In genomic region chr17:59771093-59771492, GRCh38 we compare ENCODE assay signal across 16 cellular contexts.
DNase-seq lines count a peak whose midpoint lies in the region; ATAC-seq and TF ChIP-seq lines count a peak whose summit lies in the region.
"Had no signal": no experiment of that assay in that cellular context is flagged by ENCODE, and none has a peak within 500 bp of the region (broad histone marks: within the 10 kb centered on the region; RNA-seq: fewer than 3 reads in every experiment).

No MANE protein-coding gene starts in this region.

- H3K27ac ChIP-seq in Panc1 (ENCODE audit: low read length) (peak overlapping the region; percentile 89), epithelial cell of prostate (peak overlapping the region; percentile 89), subcutaneous abdominal adipose tissue (ENCODE audit: low read depth, low read length) (peak overlapping the region; percentile 6), upper lobe of right lung (no peak overlapping the region)
- H3K27ac ChIP-seq: 22Rv1 had no signal

- no TSS peak for BruUV-seq in Panc1 (replicated peaks; lab: Mats Ljungman, UMichigan)

- H3K4me1 ChIP-seq in Panc1 (ENCODE audit: control insufficient read depth, insufficient read depth, low read length) (peaks cover 19% of the 10 kb centered on the region), subcutaneous abdominal adipose tissue (ENCODE audit: control insufficient read depth in 5 of 5, insufficient read depth in 5 of 5, low read length in 5 of 5) (peaks cover 0 to 2% (median 0%) of the 10 kb centered on the region in 5 donors), upper lobe of right lung (peaks cover 8% of the 10 kb centered on the region)

- in situ Hi-C loops in Panc1 (cut with HindIII; ENCODE audit: low pct_unique_long_range_greater_than_20kb, low sequenced_read_pairs) = no loop called here

- no peak overlapping the region for H3K9ac ChIP-seq in subcutaneous abdominal adipose tissue (ENCODE audit: low read length in 5 of 5)
- H3K9ac ChIP-seq: GM23248 had no signal

- peaks cover 49% of the 10 kb centered on the region for H3K36me3 Mint-ChIP-seq in activated CD4-positive, alpha-beta T cell treated with anti-CD3 and anti-CD28 coated beads, Interleukin-2, amount 10 ng/mL, durations not matched to agents 24 days and 14 days (ENCODE audit: low read depth)
- H3K36me3 Mint-ChIP-seq in activated T-helper 17 cell treated with anti-CD3 and anti-CD28 coated beads, Interleukin-2, amount 50 U/mL, for 72 hours (ENCODE audit: low read depth) = peaks cover 65% of the 10 kb centered on the region

- ATAC-seq in Panc1 (no peak), upper lobe of right lung (no peak)
- no peak for ATAC-seq in activated T-helper 17 cell treated with anti-CD3 and anti-CD28 coated beads, Interleukin-2, amount 50 U/mL, for 72 hours (replicated peaks)

- CTCF ChIA-PET in Panc1 (lab: Charles Lee) = no interaction called here

- H3K36me3 ChIP-seq in Panc1 (ENCODE audit: control insufficient read depth, insufficient read depth, low read length) (peaks cover 22% of the 10 kb centered on the region), subcutaneous abdominal adipose tissue (ENCODE audit: control insufficient read depth in 5 of 5, insufficient read depth in 5 of 5, low read length in 5 of 5) (peaks cover 8 to 18% (median 14%) of the 10 kb centered on the region in 5 donors), upper lobe of right lung (peaks cover 27% of the 10 kb centered on the region)

- H3K27me3 Mint-ChIP-seq in activated CD4-positive, alpha-beta T cell treated with anti-CD3 and anti-CD28 coated beads, Interleukin-2, amount 10 ng/mL, durations not matched to agents 24 days and 14 days = no peaks in the 10 kb centered on the region
- no peaks in the 10 kb centered on the region for H3K27me3 Mint-ChIP-seq in activated T-helper 17 cell treated with anti-CD3 and anti-CD28 coated beads, Interleukin-2, amount 50 U/mL, for 72 hours
- H3K27me3 Mint-ChIP-seq: CD4-positive, alpha-beta T cell had no signal

- POLR2A ChIA-PET in Panc1 (lab: Charles Lee) = no interaction called here

- intact Hi-C loops in activated CD4-positive, alpha-beta T cell treated with anti-CD3 and anti-CD28 coated beads, Interleukin-2, amount 10 ng/mL, durations not matched to agents 24 days and 14 days (cut with micrococcal nuclease) = no loop called here
- intact Hi-C loops in Panc1 (cut with micrococcal nuclease; ENCODE audit: unreplicated experiment) = no loop called here
- intact Hi-C loops in upper lobe of right lung (cut with DNase I) = no loop called here

- H3K4me1 Mint-ChIP-seq in activated CD4-positive, alpha-beta T cell treated with anti-CD3 and anti-CD28 coated beads, Interleukin-2, amount 10 ng/mL, durations not matched to agents 24 days and 14 days = peaks cover 22% of the 10 kb centered on the region
- H3K4me1 Mint-ChIP-seq in activated T-helper 17 cell treated with anti-CD3 and anti-CD28 coated beads, Interleukin-2, amount 50 U/mL, for 72 hours = no peaks in the 10 kb centered on the region

- no peak overlapping the region for H3K4me3 Mint-ChIP-seq in activated CD4-positive, alpha-beta T cell treated with anti-CD3 and anti-CD28 coated beads, Interleukin-2, amount 10 ng/mL, durations not matched to agents 24 days and 14 days
- no peak overlapping the region for H3K4me3 Mint-ChIP-seq in activated T-helper 17 cell treated with anti-CD3 and anti-CD28 coated beads, Interleukin-2, amount 50 U/mL, for 72 hours
- H3K4me3 Mint-ChIP-seq: CD4-positive, alpha-beta T cell had no signal

- H3K9me3 ChIP-seq in Panc1 (ENCODE audit: control insufficient read depth, insufficient read depth, low read depth, low read length) (no peaks in the 10 kb centered on the region), subcutaneous abdominal adipose tissue (ENCODE audit: control insufficient read depth in 5 of 5, low read length in 5 of 5) (no peaks in the 10 kb centered on the region), upper lobe of right lung (no peaks in the 10 kb centered on the region)

- DNase-seq in activated CD4-positive, alpha-beta T cell treated with anti-CD3 and anti-CD28 coated beads, Interleukin-2, amount 10 ng/mL, durations not matched to agents 24 days and 14 days = peak; percentile 45
- DNase-seq in activated CD4-positive, alpha-beta T cell treated with anti-CD3 and anti-CD28 coated beads, Interleukin-2, amount 50 U/mL, for 1 hour = no peak
- DNase-seq in Panc1 (ENCODE audit: low read depth, low spot score) (no peak), epithelial cell of prostate (ENCODE audit: low read depth, low spot score) (no peak), upper lobe of right lung (no peak), GM19240 (ENCODE audit: insufficient read length, low spot score) (no peak)
- DNase-seq: ACHN; Calu3; CD4-positive, alpha-beta T cell; DMS 273 treated with DMSO at 0.1 percent for 48 hours; GM23248; H7 had no signal

- no peak overlapping the region for H3K27ac Mint-ChIP-seq in activated CD4-positive, alpha-beta T cell treated with anti-CD3 and anti-CD28 coated beads, Interleukin-2, amount 10 ng/mL, durations not matched to agents 24 days and 14 days
- no peak overlapping the region for H3K27ac Mint-ChIP-seq in activated T-helper 17 cell treated with anti-CD3 and anti-CD28 coated beads, Interleukin-2, amount 50 U/mL, for 72 hours
- H3K27ac Mint-ChIP-seq: CD4-positive, alpha-beta T cell had no signal

- H3K27me3 ChIP-seq in Panc1 (ENCODE audit: control insufficient read depth, insufficient read depth, low read length) (no peaks in the 10 kb centered on the region), subcutaneous abdominal adipose tissue (ENCODE audit: control insufficient read depth in 5 of 5, insufficient read depth in 4 of 5, low read length in 5 of 5) (no peaks in the 10 kb centered on the region), upper lobe of right lung (no peaks in the 10 kb centered on the region)
- H3K27me3 ChIP-seq: BLaER1 treated with 17β-estradiol and CSF1 and Interleukin-3, amounts not matched to agents 10 nM and 100 nM had no signal

- TF ChIP-seq CTCF in Panc1 (IDR thresholded peaks at IDR 0.05) (no peak), upper lobe of right lung (IDR thresholded peaks at IDR 0.05) (no peak)

- H3K4me3 ChIP-seq in Panc1 (ENCODE audit: low read depth in 2 of 2, low read length in 2 of 2) (no peak overlapping the region), subcutaneous abdominal adipose tissue (ENCODE audit: low read depth in 1 of 5, low read length in 5 of 5) (no peak overlapping the region), upper lobe of right lung (no peak overlapping the region)
- H3K4me3 ChIP-seq: BLaER1 treated with 17β-estradiol and CSF1 and Interleukin-3, amounts not matched to agents 10 nM and 100 nM; GM23248 had no signal

- no peaks in the 10 kb centered on the region for H3K9me3 Mint-ChIP-seq in activated CD4-positive, alpha-beta T cell treated with anti-CD3 and anti-CD28 coated beads, Interleukin-2, amount 10 ng/mL, durations not matched to agents 24 days and 14 days
- H3K9me3 Mint-ChIP-seq in activated T-helper 17 cell treated with anti-CD3 and anti-CD28 coated beads, Interleukin-2, amount 50 U/mL, for 72 hours = no peaks in the 10 kb centered on the region
- H3K9me3 Mint-ChIP-seq: CD4-positive, alpha-beta T cell had no signal
